ENCODE assay signal across 26 cellular contexts in genomic region chr15:25424073-25424472, GRCh38.
"Had no signal": no experiment of that assay in that cellular context is flagged by ENCODE, and none has a peak within 500 bp of the region (broad histone marks: within the 10 kb centered on the region; RNA-seq: fewer than 3 reads in every experiment).

No MANE protein-coding gene starts in this region.

- H3K4me1 ChIP-seq: breast epithelium, SJSA1 had no signal

- DNase-seq: activated CD4-positive, alpha-beta T cell treated with anti-CD3 and anti-CD28 coated beads, Interleukin-2, amount 50 U/mL, for 1 hour; activated CD4-positive, CD25-positive, alpha-beta regulatory T cell; activated CD8-positive, alpha-beta memory T cell treated with anti-CD3 and anti-CD28 coated beads, Interleukin-2, amount 10 ng/mL, durations not matched to agents 7 days and 5 days; activated effector memory CD4-positive, alpha-beta T cell treated with Interleukin-2 at 50 U/mL for 16 hours; activated naive CD4-positive, alpha-beta T cell; activated T-cell treated with anti-CD3 and anti-CD28 coated beads, Interleukin-2, amount 50 U/mL, for 24 hours; adrenal gland; anterior cingulate cortex; caudate nucleus; MM.1S; NCI-H1105 treated with DMSO at 0.1 percent for 48 hours; NCI-H1436 treated with DMSO at 0.1 percent for 48 hours; NCI-H187; NCI-H2081; NCI-H510A treated with DMSO at 0.1 percent for 48 hours; NCI-H69; NK-92 treated with Interleukin-12 subunit alpha and Interleukin-12 subunit beta, amount 100 ng/mL, for 24 hours; PC-3; SHP77; SW 1271 had no signal

- H3K9me3 ChIP-seq: adrenal gland, breast epithelium, SJSA1 had no signal

- H3K4me3 Mint-ChIP-seq: activated CD8-positive, alpha-beta memory T cell treated with anti-CD3 and anti-CD28 coated beads, Interleukin-2, amount 10 ng/mL, durations not matched to agents 7 days and 5 days; activated naive CD8-positive, alpha-beta T cell; activated T-cell treated with anti-CD3 and anti-CD28 coated beads, Interleukin-2, amount 50 U/mL, for 24 hours; activated T-helper 1 cell treated with anti-CD3 and anti-CD28 coated beads, Interleukin-12 subunit alpha, Interleukin-12 subunit beta, Interleukin-2, Interleukin-4 antibody, amounts not matched to agents 30 ng/mL and 10 ng/mL and 1 ng/mL, durations not matched to agents 14 hours and 24 hours and 36 hours had no signal

- H3K36me3 ChIP-seq: adrenal gland, breast epithelium had no signal

- H3K27ac ChIP-seq: breast epithelium, KMS-11, SJSA1 had no signal

- H3K27me3 Mint-ChIP-seq: activated CD8-positive, alpha-beta memory T cell treated with anti-CD3 and anti-CD28 coated beads, Interleukin-2, amount 10 ng/mL, durations not matched to agents 7 days and 5 days; activated naive CD8-positive, alpha-beta T cell; activated T-cell treated with anti-CD3 and anti-CD28 coated beads, Interleukin-2, amount 50 U/mL, for 24 hours had no signal

- H3K9ac ChIP-seq: KMS-11 had no signal

- H3K27me3 ChIP-seq: adrenal gland, breast epithelium, SJSA1 had no signal

- H3K27ac Mint-ChIP-seq: activated CD8-positive, alpha-beta memory T cell treated with anti-CD3 and anti-CD28 coated beads, Interleukin-2, amount 10 ng/mL, durations not matched to agents 7 days and 5 days; activated naive CD8-positive, alpha-beta T cell; activated T-cell treated with anti-CD3 and anti-CD28 coated beads, Interleukin-2, amount 50 U/mL, for 24 hours; activated T-helper 1 cell treated with anti-CD3 and anti-CD28 coated beads, Interleukin-12 subunit alpha, Interleukin-12 subunit beta, Interleukin-2, Interleukin-4 antibody, amounts not matched to agents 30 ng/mL and 10 ng/mL and 1 ng/mL, durations not matched to agents 14 hours and 24 hours and 36 hours had no signal

- ATAC-seq: activated CD8-positive, alpha-beta memory T cell treated with anti-CD3 and anti-CD28 coated beads, Interleukin-2, amount 10 ng/mL, durations not matched to agents 7 days and 5 days; PC-3; SK-N-SH treated with all-trans-retinoic acid at 6 μM for 48 hours had no signal

- H3K4me2 ChIP-seq: KMS-11 had no signal

- H3K4me3 ChIP-seq: adrenal gland, breast epithelium, SJSA1 had no signal
